1 cellular context compared by ENCODE assay signal in the genomic region with DNA sequence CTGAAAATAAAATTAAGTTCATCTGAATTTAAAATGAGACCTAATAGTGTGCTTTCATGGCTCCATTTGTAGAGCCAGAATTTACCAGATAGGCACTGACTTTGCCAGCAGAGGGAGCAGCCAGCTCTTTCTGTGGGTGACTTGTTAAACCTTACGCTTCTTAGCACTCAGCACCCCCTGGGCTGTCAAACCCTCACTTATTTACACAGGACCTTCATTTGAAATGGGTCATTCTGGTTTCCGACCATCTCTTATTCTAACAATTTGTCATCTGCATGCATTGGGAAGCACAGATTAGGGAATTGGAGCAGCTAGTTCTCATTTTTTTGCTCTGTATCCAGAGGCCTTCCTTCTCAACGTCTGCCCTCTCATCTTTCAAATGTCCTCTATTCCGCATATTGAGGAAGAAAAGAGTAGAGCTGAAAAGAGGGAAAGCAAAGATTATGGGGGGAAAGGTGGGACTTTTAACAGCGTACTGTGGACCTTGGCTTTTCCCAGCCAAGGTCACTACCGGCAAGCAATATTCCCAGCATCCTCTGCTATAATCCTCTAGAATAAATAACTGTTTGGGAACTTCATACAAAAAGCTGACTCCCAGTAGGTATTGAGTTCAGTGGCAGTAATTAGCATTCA.
TF ChIP-seq lines count a peak whose summit lies in the region.

No MANE protein-coding gene starts in this region.

TF ChIP-seq in SK-N-SH treated with all-trans-retinoic acid at 6 μM for 48 hours, 23 proteins besides CTCF, POLR2A, EP300 and RAD21 (continued from another document):
- TF ChIP-seq, protein P1, sequence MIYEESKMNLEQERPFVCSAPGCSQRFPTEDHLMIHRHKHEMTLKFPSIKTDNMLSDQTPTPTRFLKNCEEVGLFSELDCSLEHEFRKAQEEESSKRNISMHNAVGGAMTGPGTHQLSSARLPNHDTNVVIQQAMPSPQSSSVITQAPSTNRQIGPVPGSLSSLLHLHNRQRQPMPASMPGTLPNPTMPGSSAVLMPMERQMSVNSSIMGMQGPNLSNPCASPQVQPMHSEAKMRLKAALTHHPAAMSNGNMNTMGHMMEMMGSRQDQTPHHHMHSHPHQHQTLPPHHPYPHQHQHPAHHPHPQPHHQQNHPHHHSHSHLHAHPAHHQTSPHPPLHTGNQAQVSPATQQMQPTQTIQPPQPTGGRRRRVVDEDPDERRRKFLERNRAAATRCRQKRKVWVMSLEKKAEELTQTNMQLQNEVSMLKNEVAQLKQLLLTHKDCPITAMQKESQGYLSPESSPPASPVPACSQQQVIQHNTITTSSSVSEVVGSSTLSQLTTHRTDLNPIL (CRISPR knock-in tag; IDR thresholded peaks at IDR 0.05; ENCODE audit: low read depth), result no peak
- no peak for TF ChIP-seq BACH2 (CRISPR knock-in tag; IDR thresholded peaks at IDR 0.05; ENCODE audit: borderline replicate concordance)
- TF ChIP-seq PPARA (CRISPR knock-in tag; IDR thresholded peaks at IDR 0.05; ENCODE audit: borderline replicate concordance), result no peak
- TF ChIP-seq ZNF8 (CRISPR knock-in tag; IDR thresholded peaks at IDR 0.05), result no peak
- no peak for TF ChIP-seq ZNF565 (CRISPR knock-in tag; conservative IDR thresholded peaks at IDR 0.05; ENCODE audit: low read depth)
